1 cellular context compared by ENCODE assay signal in genomic region chr10:110168601-110169481, GRCh38.
TF ChIP-seq lines count a peak whose summit lies in the region.

No MANE protein-coding gene starts in this region.

TF ChIP-seq in SK-N-SH treated with all-trans-retinoic acid at 6 μM for 48 hours, 23 proteins besides CTCF, POLR2A, EP300 and RAD21 (continued from another document):
- TF ChIP-seq ISL1 (CRISPR knock-in tag; IDR thresholded peaks at IDR 0.05), result no peak
